12 cellular contexts compared by ENCODE assay signal in genomic region chr20:4896971-4897497, GRCh38.
A peak's percentile ranks its signal among the peaks of the same experiment; 100 is the strongest.
DNase-seq lines count a peak whose midpoint lies in the region; ATAC-seq, FAIRE-seq and TF ChIP-seq lines count a peak whose summit lies in the region.
"Had no signal": no experiment of that assay in that cellular context is flagged by ENCODE, and none has a peak within 500 bp of the region (broad histone marks: within the 10 kb centered on the region; RNA-seq: fewer than 3 reads in every experiment).

No MANE protein-coding gene starts in this region.

- peak; percentile 1 for DNase-seq in DMS53 treated with DMSO at 0.1 percent for 48 hours (lab: John Stamatoyannopoulos, UW; ENCODE audit: unreplicated experiment)
- DNase-seq in H54 (ENCODE audit: insufficient read length, low spot score), result peak; percentile 15
- DNase-seq in WERI-Rb-1, result peak; percentile 50
- peak; percentile 67 for DNase-seq in iPS-NIHi7 (ENCODE audit: extremely low spot score)
- no peak for DNase-seq in GM19239 (ENCODE audit: insufficient read length, low spot score)
- no peak for DNase-seq in cerebellum (ENCODE audit: low spot score)
- DNase-seq: NCI-H1930 had no signal

- FAIRE-seq in H54 (lab: Jason Lieb, UNC) (no peak), GM19239 (lab: Jason Lieb, UNC) (no peak)
- FAIRE-seq: colon, keratinocyte had no signal

- H3K9me3 ChIP-seq in WERI-Rb-1 (ENCODE audit: severe bottlenecking), result no peaks in the 10 kb centered on the region

- TF ChIP-seq POLR2A in H54 (IDR thresholded peaks at IDR 0.05; ENCODE audit: low read depth, low read length), result no peak

- H3K27me3 ChIP-seq in WERI-Rb-1 (ENCODE audit: insufficient read depth, low read depth, severe bottlenecking), result no peaks in the 10 kb centered on the region

- no peak overlapping the region for H3K27ac ChIP-seq in WERI-Rb-1

- TF ChIP-seq CTCF in WERI-Rb-1 (IDR thresholded peaks at IDR 0.05; ENCODE audit: low read depth, low read length), result peak; percentile 53

- H3K4me3 ChIP-seq in WERI-Rb-1 (ENCODE audit: low read depth, low read length), result no peak overlapping the region
- H3K4me3 ChIP-seq: skin epidermis had no signal

- ATAC-seq in GM21515 (IDR thresholded peaks at IDR 0.05; ENCODE audit: unreplicated experiment) (no peak), HG03139 (IDR thresholded peaks at IDR 0.05; ENCODE audit: unreplicated experiment) (no peak)

- peaks cover 23% of the 10 kb centered on the region for H3K36me3 ChIP-seq in WERI-Rb-1

Comparison
In these comparisons a context has a peak if more than half of its experiments do, and no peak if none do; other contexts are left out.
1. DNase-seq: peak in DMS53 treated with DMSO at 0.1 percent for 48 hours (single experiment), H54 (single experiment), WERI-Rb-1 (single experiment) and iPS-NIHi7 (single experiment); none in GM19239 (single experiment) and cerebellum (single experiment).